ENCODE assay signal across 20 cellular contexts in the genomic region with DNA sequence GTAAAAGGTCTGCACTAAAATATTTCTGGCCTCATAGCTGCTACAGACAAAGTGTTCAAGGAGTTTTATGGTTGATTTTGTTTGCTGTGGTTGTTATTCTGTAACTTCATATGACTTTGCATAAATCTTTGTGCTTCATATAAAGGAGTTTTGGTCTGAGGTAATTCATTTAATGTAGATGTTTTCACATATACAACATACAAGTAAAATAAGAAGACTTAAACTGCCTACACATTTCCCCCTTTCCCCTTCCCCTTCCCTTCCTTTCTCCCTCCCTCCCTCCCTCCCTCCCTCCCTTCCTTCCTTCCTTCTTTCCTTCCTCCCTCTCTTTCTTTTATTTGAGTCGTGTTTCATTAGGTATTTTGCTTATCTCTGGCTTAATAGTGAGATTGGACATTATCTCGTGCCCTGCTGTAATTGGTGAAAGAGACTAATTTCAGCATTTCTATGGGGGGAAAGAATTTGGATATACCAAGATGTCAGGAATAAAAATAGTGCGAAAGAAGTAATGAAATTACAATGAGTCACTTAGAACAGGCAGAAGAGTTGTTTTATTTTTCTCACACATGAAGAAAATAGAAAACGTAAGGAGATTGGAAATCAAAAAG.
DNase-seq lines count a peak whose midpoint lies in the region; ATAC-seq, FAIRE-seq and TF ChIP-seq lines count a peak whose summit lies in the region.
"Had no signal": no experiment of that assay in that cellular context is flagged by ENCODE, and none has a peak within 500 bp of the region (broad histone marks: within the 10 kb centered on the region; RNA-seq: fewer than 3 reads in every experiment).

No MANE protein-coding gene starts in this region.

- H4K20me1 ChIP-seq in HepG2 (ENCODE audit: insufficient read depth, low read length) (no peaks in the 10 kb centered on the region), K562 (replicated peaks; ENCODE audit: control insufficient read depth, insufficient read depth, low read length) (no peaks in the 10 kb centered on the region)
- H4K20me1 ChIP-seq: BLaER1 treated with 17β-estradiol and CSF1 and Interleukin-3, amounts not matched to agents 10 nM and 100 nM had no signal

- FAIRE-seq in HepG2 (lab: Jason Lieb, UNC) (no peak), K562 (lab: Jason Lieb, UNC) (no peak)
- FAIRE-seq: A549, D721Med, G401.6, GM12891 had no signal

- no peak for TF ChIP-seq RAD21 in HepG2 (CRISPR knock-in tag; IDR thresholded peaks at IDR 0.05)
- TF ChIP-seq RAD21 in K562 (CRISPR knock-in tag; conservative IDR thresholded peaks at IDR 0.05 in 1 of 2, IDR thresholded peaks at IDR 0.05 in 1 of 2) = no peak

- no peak overlapping the region for H3K18ac ChIP-seq in mesenchymal stem cell (ENCODE audit: low read depth in 1 of 2, low read length in 2 of 2)

- in situ Hi-C loops in HepG2 (cut with HindIII; ENCODE audit: extremely low pct_ligation_motif_present, low pct_unique_long_range_greater_than_20kb) (no loop called here), K562 (cut with MboI) (no loop called here)

- POLR2A ChIA-PET in HepG2 (lab: Yijun Ruan, JAX) (no interaction called here), K562 (lab: Yijun Ruan, JAX) (no interaction called here)

- H3K9me3 ChIP-seq in HepG2 (ENCODE audit: low read length) (no peaks in the 10 kb centered on the region), right lobe of liver (no peaks in the 10 kb centered on the region), K562 (replicated peaks; ENCODE audit: control insufficient read depth, insufficient read depth, low read depth, low read length) (no peaks in the 10 kb centered on the region), mesenchymal stem cell (ENCODE audit: control insufficient read depth, low read length) (no peaks in the 10 kb centered on the region)
- H3K9me3 ChIP-seq: A549; BLaER1 treated with 17β-estradiol and CSF1 and Interleukin-3, amounts not matched to agents 10 nM and 100 nM; Caco-2 had no signal

- no peaks in the 10 kb centered on the region for H3K9me1 ChIP-seq in K562 (ENCODE audit: control insufficient read depth, insufficient read depth, low read length)

- H2AK5ac ChIP-seq in mesenchymal stem cell (ENCODE audit: low read length, severe bottlenecking) = no peak overlapping the region

- H3K9ac ChIP-seq in HepG2 (ENCODE audit: insufficient read depth, low read depth, low read length) (no peak overlapping the region), K562 (ENCODE audit: insufficient read depth in 1 of 2, low read depth in 2 of 2, low read length in 2 of 2) (no peak overlapping the region), mesenchymal stem cell (ENCODE audit: low read length) (peak overlapping the region; percentile 37)
- H3K9ac ChIP-seq: BLaER1 treated with 17β-estradiol and CSF1 and Interleukin-3, amounts not matched to agents 10 nM and 100 nM had no signal

- CTCF ChIA-PET in HepG2 (lab: Yijun Ruan, JAX; ENCODE audit: low intra/inter-chr PET ratio, low total read pairs) (no interaction called here), K562 (lab: Yijun Ruan, JAX; ENCODE audit: low intra/inter-chr PET ratio) (no interaction called here)

- H3K4ac ChIP-seq in mesenchymal stem cell (ENCODE audit: low read depth in 1 of 2, low read length in 2 of 2) = no peak overlapping the region

- H3K27me3 ChIP-seq in HepG2 (ENCODE audit: control insufficient read depth in 1 of 2, insufficient read depth in 2 of 2, low read length in 2 of 2) = no peaks in the 10 kb centered on the region
- H3K27me3 ChIP-seq in right lobe of liver = no peaks in the 10 kb centered on the region
- no peaks in the 10 kb centered on the region for H3K27me3 ChIP-seq in K562 (ENCODE audit: control insufficient read depth in 2 of 2, insufficient read depth in 2 of 2, low read length in 2 of 2)
- H3K27me3 ChIP-seq in mesenchymal stem cell (ENCODE audit: control insufficient read depth in 1 of 2, insufficient read depth in 1 of 2, low read length in 2 of 2) = no peaks in the 10 kb centered on the region
- H3K27me3 ChIP-seq: BLaER1 treated with 17β-estradiol and CSF1 and Interleukin-3, amounts not matched to agents 10 nM and 100 nM had no signal

- no peak overlapping the region for H3K27ac ChIP-seq in HepG2 (ENCODE audit: extremely low read length, insufficient read depth, low read length)
- no peak overlapping the region for H3K27ac ChIP-seq in right lobe of liver
- H3K27ac ChIP-seq in K562 (ENCODE audit: extremely low read depth, low read depth, low read length) = no peak overlapping the region
- no peak overlapping the region for H3K27ac ChIP-seq in mesenchymal stem cell (ENCODE audit: low read length, poor library complexity, severe bottlenecking)
- H3K27ac ChIP-seq: 22Rv1; A549; BLaER1 treated with 17β-estradiol and CSF1 and Interleukin-3, amounts not matched to agents 10 nM and 100 nM; C4-2B had no signal

- H2BK5ac ChIP-seq in mesenchymal stem cell (ENCODE audit: low read depth, low read length, poor library complexity, severe bottlenecking) = no peak overlapping the region

- no peak overlapping the region for H2BK120ac ChIP-seq in mesenchymal stem cell (ENCODE audit: low read depth, low read length)

- no peak overlapping the region for H2AFZ ChIP-seq in HepG2 (ENCODE audit: low read length)
- no peak overlapping the region for H2AFZ ChIP-seq in K562 (ENCODE audit: low read depth, low read length)
- H2AFZ ChIP-seq in mesenchymal stem cell (ENCODE audit: low read depth, low read length) = no peak overlapping the region

- DNase-seq in HepG2 (ENCODE audit: low spot score) (no peak), right lobe of liver (no peak), K562 (ENCODE audit: extremely low read depth in 1 of 4, low spot score in 3 of 4) (no peak), mesenchymal stem cell (no peak)
- no peak for DNase-seq in NK-92 treated with Interleukin-12 subunit alpha and Interleukin-12 subunit beta, amount 100 ng/mL, for 24 hours (lab: John Stamatoyannopoulos, UW)
- DNase-seq: AML-193; Caco-2; Calu3; CD4-positive, alpha-beta T cell; CD8-positive, alpha-beta T cell; DMS79 treated with DMSO at 0.1 percent for 48 hours; GF-D8 had no signal

- no peak overlapping the region for H2BK15ac ChIP-seq in mesenchymal stem cell (ENCODE audit: low read depth, poor library complexity, severe bottlenecking)

- H3K14ac ChIP-seq in mesenchymal stem cell (ENCODE audit: low read length in 2 of 2) = no peak overlapping the region

- no peak for ATAC-seq in HepG2
- no peak for ATAC-seq in right lobe of liver
- ATAC-seq in K562 = no peak
- ATAC-seq in GM18873 (IDR thresholded peaks at IDR 0.05; ENCODE audit: low FRiP score, unreplicated experiment) = no peak
- ATAC-seq: A549; CD8-positive, alpha-beta T cell had no signal

- TF ChIP-seq CTCF in HepG2 (CRISPR knock-in tag; IDR thresholded peaks at IDR 0.05) (no peak), right lobe of liver (IDR thresholded peaks at IDR 0.05) (no peak), K562 (IDR thresholded peaks at IDR 0.05 in 2 of 3, conservative IDR thresholded peaks at IDR 0.05 in 1 of 3; ENCODE audit: insufficient read depth in 2 of 3, low read depth in 1 of 3, low read length in 3 of 3) (no peak)

- H4K8ac ChIP-seq in mesenchymal stem cell (ENCODE audit: low read length) = no peak overlapping the region

- no peak overlapping the region for H3K4me3 ChIP-seq in HepG2 (replicated peaks in 1 of 3; ENCODE audit: insufficient read depth in 1 of 3, low read depth in 2 of 3, low read length in 3 of 3)
- no peak overlapping the region for H3K4me3 ChIP-seq in right lobe of liver
- H3K4me3 ChIP-seq in K562 = no peak overlapping the region
- peak overlapping the region in 1 of 2 experiments; percentile 53 for H3K4me3 ChIP-seq in mesenchymal stem cell (ENCODE audit: insufficient read depth in 1 of 2, low read depth in 1 of 2, low read length in 2 of 2)
- H3K4me3 ChIP-seq: A549; BLaER1 treated with 17β-estradiol and CSF1 and Interleukin-3, amounts not matched to agents 10 nM and 100 nM had no signal

- TF ChIP-seq POLR2A in HepG2 (IDR thresholded peaks at IDR 0.05; ENCODE audit: insufficient read depth in 1 of 2, low read depth in 2 of 2, low read length in 2 of 2) (no peak), right lobe of liver (IDR thresholded peaks at IDR 0.05) (no peak), K562 (conservative IDR thresholded peaks at IDR 0.05) (no peak)

- 15% methylated on average over 4 of the region's 4 CpGs for WGBS in HepG2 (ENCODE audit: low lambda C conversion rate)
- 54% methylated on average over 4 of the region's 4 CpGs for WGBS in right lobe of liver (ENCODE audit: insufficient coverage, low coverage, low lambda C conversion rate, missing lambda C conversion rate)
- 3% methylated on average over 4 of the region's 4 CpGs for WGBS in K562 (ENCODE audit: insufficient coverage, low coverage, missing lambda C conversion rate)
- WGBS in mesenchymal stem cell = 89% methylated on average over 4 of the region's 4 CpGs

- BruUV-seq in HepG2 (replicated peaks; lab: Mats Ljungman, UMichigan) (no TSS peak), K562 (replicated peaks; lab: Mats Ljungman, UMichigan) (no TSS peak)

- H2BK12ac ChIP-seq in mesenchymal stem cell (ENCODE audit: low read length in 2 of 2) = no peak overlapping the region

- H3K23ac ChIP-seq in mesenchymal stem cell (ENCODE audit: low read length in 2 of 2) = no peak overlapping the region

- TF ChIP-seq EP300 in HepG2 (IDR thresholded peaks at IDR 0.05; ENCODE audit: low read depth in 2 of 2, low read length in 2 of 2) (no peak), HepG2 (CRISPR knock-in tag; IDR thresholded peaks at IDR 0.05; ENCODE audit: borderline replicate concordance) (no peak), K562 (IDR thresholded peaks at IDR 0.05; ENCODE audit: low read length) (no peak)

- H3K4me1 ChIP-seq in HepG2 (ENCODE audit: insufficient read depth, low read length) (no peaks in the 10 kb centered on the region), right lobe of liver (no peaks in the 10 kb centered on the region), K562 (replicated peaks in 1 of 2; ENCODE audit: control insufficient read depth in 2 of 2, insufficient read depth in 2 of 2, low read length in 2 of 2) (no peaks in the 10 kb centered on the region), mesenchymal stem cell (ENCODE audit: control insufficient read depth, insufficient read depth, low read depth, low read length) (no peaks in the 10 kb centered on the region)
- H3K4me1 ChIP-seq: A549; BLaER1 treated with 17β-estradiol and CSF1 and Interleukin-3, amounts not matched to agents 10 nM and 100 nM; Caco-2 had no signal

- intact Hi-C loops in HepG2 (cut with micrococcal nuclease; ENCODE audit: unreplicated experiment) (no loop called here), right lobe of liver (cut with DNase I) (no loop called here), K562 (cut with micrococcal nuclease) (no loop called here)

- no peaks in the 10 kb centered on the region for H3K79me2 ChIP-seq in HepG2 (ENCODE audit: insufficient read depth, low read length)
- no peaks in the 10 kb centered on the region for H3K79me2 ChIP-seq in K562 (ENCODE audit: control insufficient read depth, insufficient read depth, low read length)

- H3K4me2 ChIP-seq in HepG2 (ENCODE audit: low read depth, low read length) = no peak overlapping the region
- no peak overlapping the region for H3K4me2 ChIP-seq in K562 (ENCODE audit: insufficient read depth, low read length)
- no peak overlapping the region for H3K4me2 ChIP-seq in mesenchymal stem cell (ENCODE audit: low read length, poor library complexity, severe bottlenecking)
- H3K4me2 ChIP-seq: A549; BLaER1 treated with 17β-estradiol and CSF1 and Interleukin-3, amounts not matched to agents 10 nM and 100 nM had no signal

- H3K79me1 ChIP-seq in mesenchymal stem cell (replicated peaks; ENCODE audit: low read length, poor library complexity, severe bottlenecking) = no peaks in the 10 kb centered on the region

- no peaks in the 10 kb centered on the region for H3K36me3 ChIP-seq in HepG2 (replicated peaks in 1 of 2; ENCODE audit: control insufficient read depth in 1 of 2, insufficient read depth in 2 of 2, low read length in 2 of 2)
- no peaks in the 10 kb centered on the region for H3K36me3 ChIP-seq in right lobe of liver
- H3K36me3 ChIP-seq in K562 (ENCODE audit: control insufficient read depth, insufficient read depth, low read length) = no peaks in the 10 kb centered on the region
- no peaks in the 10 kb centered on the region for H3K36me3 ChIP-seq in mesenchymal stem cell (ENCODE audit: control insufficient read depth in 1 of 2, insufficient read depth in 2 of 2, low read depth in 1 of 2, low read length in 2 of 2)
- H3K36me3 ChIP-seq: BLaER1 treated with 17β-estradiol and CSF1 and Interleukin-3, amounts not matched to agents 10 nM and 100 nM had no signal

- no peak overlapping the region for H4K91ac ChIP-seq in mesenchymal stem cell (ENCODE audit: low read length)

Comparison
In these comparisons a context has a peak if more than half of its experiments do, and no peak if none do; other contexts are left out.
1. Of the 241 proteins assayed by ChIP-seq in both HepG2 and K562: peak only in HepG2: none; only in K562: PCBP2; in both: HNRNPK; in neither: 239.